ENCODE assay signal across 8 cellular contexts in genomic region chr12:51270847-51271518, GRCh38. TPM values are rescaled to one million over a fixed set of nuclear protein-coding genes. Genes with fewer than 3 reads are reported as not detected.
DNase-seq lines count a peak whose midpoint lies in the region; ATAC-seq, FAIRE-seq and TF ChIP-seq lines count a peak whose summit lies in the region.

No MANE protein-coding gene starts in this region.

- no peaks in the 10 kb centered on the region for H3K9me3 ChIP-seq in lower lobe of right lung

- no peaks in the 10 kb centered on the region for H3K36me3 Mint-ChIP-seq in type B pancreatic cell

- H3K9me3 Mint-ChIP-seq in type B pancreatic cell: no peaks in the 10 kb centered on the region

- intact Hi-C loops in lower lobe of right lung (cut with DNase I): no loop called here

- no peaks in the 10 kb centered on the region for H3K36me3 ChIP-seq in bronchial epithelial cell (ENCODE audit: control insufficient read depth, insufficient read depth, low read length)
- H3K36me3 ChIP-seq in lower lobe of right lung: no peaks in the 10 kb centered on the region

- peaks cover 19% of the 10 kb centered on the region for H3K27me3 Mint-ChIP-seq in type B pancreatic cell

- H3K4me3 ChIP-seq in bronchial epithelial cell (ENCODE audit: low read depth, low read length): peak overlapping the region; percentile 72
- H3K4me3 ChIP-seq in lower lobe of right lung: peak overlapping the region; percentile 74

- peak overlapping the region; percentile 97 for H3K4me3 Mint-ChIP-seq in type B pancreatic cell

- H3K4me1 ChIP-seq in lower lobe of right lung: peaks cover 15% of the 10 kb centered on the region

- H3K27ac Mint-ChIP-seq in type B pancreatic cell: peak overlapping the region; percentile 100

- DNase-seq in Daoy (ENCODE audit: low read depth): peak; percentile 88
- peak; percentile 89 for DNase-seq in M059J (ENCODE audit: low read depth)
- peak; percentile 93 for DNase-seq in bronchial epithelial cell (ENCODE audit: low read depth)
- DNase-seq in lower lobe of right lung: no peak
- DNase-seq in type B pancreatic cell (ENCODE audit: extremely low spot score, unreplicated experiment): no peak
- DNase-seq in activated CD4-positive, alpha-beta T cell treated with anti-CD3 and anti-CD28 coated beads, Interleukin-2, amount 50 U/mL, for 4 hours: no peak

- no peak for FAIRE-seq in bronchial epithelial cell (lab: Jason Lieb, UNC)

- H3K4me1 Mint-ChIP-seq in type B pancreatic cell (ENCODE audit: unreplicated experiment): peaks cover 11% of the 10 kb centered on the region

- H3K27ac ChIP-seq in lower lobe of right lung: peak overlapping the region; percentile 80

- peak; percentile 2 to 39 for ATAC-seq in lower lobe of right lung
- ATAC-seq in GM19395 (IDR thresholded peaks at IDR 0.05; ENCODE audit: unreplicated experiment): no peak
- no peak for ATAC-seq in HG02588 (IDR thresholded peaks at IDR 0.05; ENCODE audit: unreplicated experiment)

- no peak for TF ChIP-seq CTCF in bronchial epithelial cell (IDR thresholded peaks at IDR 0.05; ENCODE audit: insufficient read depth, low read length, severe bottlenecking)
- TF ChIP-seq CTCF in lower lobe of right lung (IDR thresholded peaks at IDR 0.05): no peak
- no peak for TF ChIP-seq CTCF in type B pancreatic cell (conservative IDR thresholded peaks at IDR 0.05)

- H3K27me3 ChIP-seq in bronchial epithelial cell (ENCODE audit: control insufficient read depth, insufficient read depth, low read length): no peaks in the 10 kb centered on the region
- H3K27me3 ChIP-seq in lower lobe of right lung (ENCODE audit: low read depth): no peaks in the 10 kb centered on the region

RNA-seq across cellular contexts. Expression of gene SMAGP, which starts 0.8 kb away (rescaled TPM):
- 10.4 and 26.9 TPM in 2 replicates for total RNA-seq in Daoy (2014; rRNA removed; shearing (Covaris generic))
- 15.8 and 17.8 TPM in 2 replicates for total RNA-seq in M059J (2014; rRNA removed; shearing (Covaris generic))
- total RNA-seq in bronchial epithelial cell: 7.4 and 23.8 TPM in 2 replicates
- total RNA-seq in lower lobe of right lung: 31.3 TPM
- total RNA-seq in type B pancreatic cell (ENCODE audit: low replicate concordance): 35.5 and 80.7 TPM in 2 replicates

RNA-seq across cellular contexts. Expression of gene DAZAP2, which starts 32.4 kb away (rescaled TPM):
- 226 and 263 TPM in 2 replicates for total RNA-seq in Daoy (2014; rRNA removed; shearing (Covaris generic))
- total RNA-seq in M059J (2014; rRNA removed; shearing (Covaris generic)): 480 and 492 TPM in 2 replicates
- total RNA-seq in bronchial epithelial cell (50.5 and 69.1 TPM in 2 replicates), lower lobe of right lung (259 TPM), type B pancreatic cell (ENCODE audit: low replicate concordance) (89.0 and 149 TPM in 2 replicates)

RNA-seq across cellular contexts. Expression of gene BIN2, which starts 53.0 kb away (rescaled TPM):
- not detected in 2 replicates for total RNA-seq in Daoy (2014; rRNA removed; shearing (Covaris generic))
- total RNA-seq in M059J (2014; rRNA removed; shearing (Covaris generic)): not detected in 2 replicates
- under 0.01 TPM in 1 of 2 replicates, not detected in the other for total RNA-seq in bronchial epithelial cell
- total RNA-seq in lower lobe of right lung: 45.4 TPM
- 0.19 TPM in 1 of 2 replicates, not detected in the other for total RNA-seq in type B pancreatic cell (ENCODE audit: low replicate concordance)

RNA-seq across cellular contexts. Expression of gene POU6F1, which starts 53.1 kb away (rescaled TPM):
- 0.71 and 4.2 TPM in 2 replicates for total RNA-seq in Daoy (2014; rRNA removed; shearing (Covaris generic))
- total RNA-seq in M059J (2014; rRNA removed; shearing (Covaris generic)): 1.4 and 7.8 TPM in 2 replicates
- total RNA-seq in bronchial epithelial cell: 0.26 and 0.64 TPM in 2 replicates
- total RNA-seq in lower lobe of right lung: 13.5 TPM
- 5.6 and 6.6 TPM in 2 replicates for total RNA-seq in type B pancreatic cell (ENCODE audit: low replicate concordance)

Comparison
In these comparisons a context has a peak if more than half of its experiments do, and no peak if none do; other contexts are left out.
1. DNase-seq: peak in Daoy (single experiment), M059J (single experiment) and bronchial epithelial cell (single experiment); none in lower lobe of right lung (single experiment), type B pancreatic cell (single experiment) and activated CD4-positive, alpha-beta T cell treated with anti-CD3 and anti-CD28 coated beads, Interleukin-2, amount 50 U/mL, for 4 hours (0 of 2).
2. ATAC-seq: peak in lower lobe of right lung (2 of 2); none in GM19395 (single experiment) and HG02588 (single experiment).
3. RNA of gene BIN2, which starts 53.0 kb away (total RNA-seq): 45.4 TPM in lower lobe of right lung (single experiment); not detected in Daoy, not detected in M059J, under 0.01 TPM in bronchial epithelial cell and 0.19 TPM in type B pancreatic cell; every median in the first group is over 10 times any median in the second.